21 cellular contexts compared by ENCODE assay signal in genomic region chr6:27851440-27851839, GRCh38.
A peak's percentile ranks its signal among the peaks of the same experiment; 100 is the strongest.
DNase-seq lines count a peak whose midpoint lies in the region; ATAC-seq and TF ChIP-seq lines count a peak whose summit lies in the region.
"Had no signal": no experiment of that assay in that cellular context is flagged by ENCODE, and none has a peak within 500 bp of the region (broad histone marks: within the 10 kb centered on the region; RNA-seq: fewer than 3 reads in every experiment).

No MANE protein-coding gene starts in this region.

- H3K4me1 Mint-ChIP-seq in WTC11 (peaks cover 10% of the 10 kb centered on the region), neural progenitor cell (peaks cover 8% of the 10 kb centered on the region)
- H3K4me1 Mint-ChIP-seq: CD8-positive, alpha-beta memory T cell had no signal

- no peak overlapping the region for H3K9ac ChIP-seq in GM23248
- H3K9ac ChIP-seq in neural progenitor cell, result no peak overlapping the region
- H3K9ac ChIP-seq: BLaER1 treated with 17β-estradiol and CSF1 and Interleukin-3, amounts not matched to agents 10 nM and 100 nM had no signal

- no peaks in the 10 kb centered on the region for H3K9me2 ChIP-seq in GM23248 (ENCODE audit: insufficient read depth)

- ATAC-seq in WTC11, result peak; percentile 58; the same call in 1 of the 2 replicates
- ATAC-seq in HG03108 (IDR thresholded peaks at IDR 0.05; ENCODE audit: unreplicated experiment), result no peak
- ATAC-seq: GM12878 had no signal

- H3K27me3 Mint-ChIP-seq in WTC11 (ENCODE audit: low read depth) (no peaks in the 10 kb centered on the region), neural progenitor cell (ENCODE audit: insufficient read depth, low read depth) (peaks cover 2% of the 10 kb centered on the region)
- H3K27me3 Mint-ChIP-seq: B cell had no signal

- no peaks in the 10 kb centered on the region for H3K36me3 Mint-ChIP-seq in WTC11
- H3K36me3 Mint-ChIP-seq in neural progenitor cell, result peaks cover 2% of the 10 kb centered on the region
- H3K36me3 Mint-ChIP-seq: CD8-positive, alpha-beta memory T cell had no signal

- POLR2A ChIA-PET in WTC11 (lab: Charles Lee), result interaction anchor here (1.1 to 3.7 kb wide), 5 partner anchors 13 to 42 kb away, joined by 3 to 27 read pairs (median 7); a partner anchor contains a TSS

- CTCF ChIA-PET in WTC11 (lab: Charles Lee), result interaction anchor here (0.9 to 1.1 kb wide), 2 partner anchors 9 to 14 kb away, joined by 3 read pairs; a partner anchor contains a TSS

- H3K4me2 ChIP-seq in GM23248 (ENCODE audit: unreplicated experiment), result no peak overlapping the region
- H3K4me2 ChIP-seq in neural progenitor cell, result peak overlapping the region; percentile 41
- H3K4me2 ChIP-seq: BLaER1 treated with 17β-estradiol and CSF1 and Interleukin-3, amounts not matched to agents 10 nM and 100 nM had no signal

- H2AFZ ChIP-seq in GM23248, result peak overlapping the region; percentile 5; the same call in 1 of the 2 replicates
- no peak overlapping the region for H2AFZ ChIP-seq in neural progenitor cell (replicated peaks)

- DNase-seq in GM23248, result no peak
- DNase-seq in H7, result peak; percentile 37
- no peak for DNase-seq in WTC11 (ENCODE audit: low spot score)
- no peak for DNase-seq in neural progenitor cell (ENCODE audit: low spot score)
- no peak for DNase-seq in epidermal melanocyte (ENCODE audit: insufficient read length, low spot score)
- DNase-seq in activated naive CD4-positive, alpha-beta T cell treated with anti-CD3 and anti-CD28 coated beads, Interleukin-2, amount 50 U/mL, for 16 hours, result no peak
- DNase-seq: CD8-positive, alpha-beta memory T cell; COR-L47; DMS 273 treated with DMSO at 0.1 percent for 48 hours; DMS53; DND-41; EL; GOT3; HCEC 1CT; IMR-90; KBM-7 had no signal

- H3K9me3 Mint-ChIP-seq in WTC11, result no peaks in the 10 kb centered on the region
- H3K9me3 Mint-ChIP-seq in neural progenitor cell, result no peaks in the 10 kb centered on the region
- H3K9me3 Mint-ChIP-seq: CD8-positive, alpha-beta memory T cell had no signal

- in situ Hi-C loops in GM23248 (cut with MboI), result loop anchor here (25.0 kb wide), 1 partner anchor 1814 kb away; a partner anchor contains a TSS

- H3F3A ChIP-seq in GM23248 (ENCODE audit: insufficient read depth) (0 out of 2 replicates have a peak, but pooled peaks cover 4% of the 10 kb centered on the region), neural progenitor cell (ENCODE audit: low read depth) (peaks cover 12% of the 10 kb centered on the region)

- no peak overlapping the region for H3K4me3 Mint-ChIP-seq in WTC11
- H3K4me3 Mint-ChIP-seq in neural progenitor cell, result no peak overlapping the region
- H3K4me3 Mint-ChIP-seq: B cell; CD8-positive, alpha-beta memory T cell had no signal

- H3K27ac Mint-ChIP-seq in WTC11 (no peak overlapping the region), neural progenitor cell (no peak overlapping the region)
- H3K27ac Mint-ChIP-seq: B cell; CD8-positive, alpha-beta memory T cell had no signal

- H3K36me3 ChIP-seq in GM23248 (ENCODE audit: low read depth) (no peaks in the 10 kb centered on the region), H7 (replicated peaks; ENCODE audit: control insufficient read depth, insufficient read depth, low read length) (no peaks in the 10 kb centered on the region), neural progenitor cell (no peaks in the 10 kb centered on the region)
- H3K36me3 ChIP-seq: BLaER1 treated with 17β-estradiol and CSF1 and Interleukin-3, amounts not matched to agents 10 nM and 100 nM had no signal

- H3K27ac ChIP-seq in GM23248 (no peak overlapping the region), neural progenitor cell (no peak overlapping the region)
- H3K27ac ChIP-seq: BLaER1 treated with 17β-estradiol and CSF1 and Interleukin-3, amounts not matched to agents 10 nM and 100 nM; HL-60 had no signal

- no peaks in the 10 kb centered on the region for H3K79me2 ChIP-seq in GM23248 (ENCODE audit: insufficient read depth)
- no peaks in the 10 kb centered on the region for H3K79me2 ChIP-seq in neural progenitor cell (ENCODE audit: low read depth)

- H3K4me3 ChIP-seq in GM23248 (no peak overlapping the region), H7 (ENCODE audit: insufficient read depth, low read depth, low read length) (no peak overlapping the region), neural progenitor cell (no peak overlapping the region)
- H3K4me3 ChIP-seq: BLaER1 treated with 17β-estradiol and CSF1 and Interleukin-3, amounts not matched to agents 10 nM and 100 nM; GM12878 had no signal

- H3K9me3 ChIP-seq in GM23248 (ENCODE audit: low read depth) (no peaks in the 10 kb centered on the region), neural progenitor cell (ENCODE audit: low read depth) (no peaks in the 10 kb centered on the region)

- H3K4me1 ChIP-seq in GM23248 (ENCODE audit: insufficient read depth) (no peaks in the 10 kb centered on the region), neural progenitor cell (peaks cover 18% of the 10 kb centered on the region)

- TF ChIP-seq CTCF in WTC11 (IDR thresholded peaks at IDR 0.05) (no peak), neural progenitor cell (IDR thresholded peaks at IDR 0.05) (no peak)

- H3K27me3 ChIP-seq in GM23248 (replicated peaks; ENCODE audit: insufficient read depth), result no peaks in the 10 kb centered on the region
- H3K27me3 ChIP-seq in H7 (ENCODE audit: control insufficient read depth, insufficient read depth, low read length), result no peaks in the 10 kb centered on the region
- no peaks in the 10 kb centered on the region for H3K27me3 ChIP-seq in neural progenitor cell
- H3K27me3 ChIP-seq: BLaER1 treated with 17β-estradiol and CSF1 and Interleukin-3, amounts not matched to agents 10 nM and 100 nM had no signal

- H4K20me1 ChIP-seq in GM23248 (ENCODE audit: insufficient read depth) (no peaks in the 10 kb centered on the region), neural progenitor cell (ENCODE audit: low read depth) (no peaks in the 10 kb centered on the region)
- H4K20me1 ChIP-seq: BLaER1 treated with 17β-estradiol and CSF1 and Interleukin-3, amounts not matched to agents 10 nM and 100 nM had no signal

TF ChIP-seq in WTC11, 78 proteins besides CTCF, POLR2A, EP300 and RAD21:
- TF ChIP-seq E2F5 (CRISPR knock-in tag; IDR thresholded peaks at IDR 0.05) (no peak), ZBTB21 (CRISPR knock-in tag; IDR thresholded peaks at IDR 0.05; ENCODE audit: borderline replicate concordance) (no peak), ZNF317 (CRISPR knock-in tag; IDR thresholded peaks at IDR 0.05; ENCODE audit: borderline replicate concordance, low read depth) (no peak), SMAD3 (CRISPR knock-in tag; IDR thresholded peaks at IDR 0.05; ENCODE audit: borderline replicate concordance) (no peak), ZNF396 (CRISPR knock-in tag; IDR thresholded peaks at IDR 0.05; ENCODE audit: borderline replicate concordance) (no peak), ZNF425 (CRISPR knock-in tag; conservative IDR thresholded peaks at IDR 0.05) (no peak), NR2C2 (CRISPR knock-in tag; IDR thresholded peaks at IDR 0.05) (no peak), TP53 (CRISPR knock-in tag; IDR thresholded peaks at IDR 0.05) (no peak), HMGXB4 (CRISPR knock-in tag; IDR thresholded peaks at IDR 0.05) (no peak), ZNF138 (CRISPR knock-in tag; conservative IDR thresholded peaks at IDR 0.05) (no peak), SP1 (CRISPR knock-in tag; conservative IDR thresholded peaks at IDR 0.05) (no peak)
